In genomic region chrX:1928805-1929204, GRCh38 we compare ENCODE assay signal across 31 cellular contexts.
"Had no signal": no experiment of that assay in that cellular context is flagged by ENCODE, and none has a peak within 500 bp of the region (broad histone marks: within the 10 kb centered on the region; RNA-seq: fewer than 3 reads in every experiment).

No MANE protein-coding gene starts in this region.

- H3K4me1 Mint-ChIP-seq: activated CD4-positive, alpha-beta T cell treated with anti-CD3 and anti-CD28 coated beads, Interleukin-2, amount 10 ng/mL, durations not matched to agents 24 days and 14 days had no signal

- H3K27ac ChIP-seq: adrenal gland, body of pancreas, breast epithelium, PC-9, RWPE1, VCaP had no signal

- H2AFZ ChIP-seq: PC-9 had no signal

- H3K9me3 ChIP-seq: adrenal gland, body of pancreas, breast epithelium, MG63 had no signal

- H3K4me3 ChIP-seq: adrenal gland, body of pancreas, breast epithelium, MG63, PC-9 had no signal

- H3K9me3 Mint-ChIP-seq: activated CD4-positive, alpha-beta T cell treated with anti-CD3 and anti-CD28 coated beads, Interleukin-2, amount 10 ng/mL, durations not matched to agents 24 days and 14 days; activated naive CD4-positive, alpha-beta T cell treated with anti-CD3 and anti-CD28 coated beads for 36 hours; activated naive CD4-positive, alpha-beta T cell treated with anti-CD3 and anti-CD28 coated beads, Interleukin-2, amount 50 U/mL, for 72 hours; activated T-cell treated with anti-CD3 and anti-CD28 coated beads, Interleukin-2, amount 50 U/mL, for 4 hours; activated T-helper 1 cell treated with anti-CD3 and anti-CD28 coated beads, Interleukin-12 subunit alpha, Interleukin-12 subunit beta, Interleukin-2, Interleukin-4 antibody, amounts not matched to agents 30 ng/mL and 10 ng/mL and 1 ng/mL, durations not matched to agents 14 hours and 24 hours and 36 hours had no signal

- H3K4me2 ChIP-seq: PC-9 had no signal

- H3K27me3 ChIP-seq: body of pancreas, breast epithelium, MG63 had no signal

- H3K36me3 Mint-ChIP-seq: activated naive CD4-positive, alpha-beta T cell treated with anti-CD3 and anti-CD28 coated beads, Interleukin-2, amount 50 U/mL, for 72 hours had no signal

- DNase-seq: activated CD4-positive, alpha-beta T cell treated with anti-CD3 and anti-CD28 coated beads, Interleukin-2, amount 10 ng/mL, durations not matched to agents 24 days and 14 days; activated CD4-positive, alpha-beta T cell treated with anti-CD3 and anti-CD28 coated beads, Interleukin-2, amount 50 U/mL, for 48 hours; activated CD8-positive, alpha-beta memory T cell treated with anti-CD3 and anti-CD28 coated beads, Interleukin-2, amount 50 U/mL, for 4 hours; activated gamma-delta T cell treated with Interleukin-2 at 50 U/mL for 16 hours; activated naive CD4-positive, alpha-beta T cell treated with anti-CD3 and anti-CD28 coated beads for 36 hours; activated T-cell treated with anti-CD3 and anti-CD28 coated beads for 4 hours; activated T-cell treated with anti-CD3 and anti-CD28 coated beads, Interleukin-2, amount 50 U/mL, for 4 hours; body of pancreas; Kasumi-1; MG63; MV-4-11; NCI-H1092; NCI-H1436 treated with DMSO at 0.1 percent for 48 hours; NCI-H1694 treated with DMSO at 0.1 percent for 48 hours; NCI-H2029; NCI-H510A; NCI-H526; NCI-H748 treated with DMSO at 0.1 percent for 48 hours; NK-92 treated with Interleukin-12 subunit alpha and Interleukin-12 subunit beta, amount 100 ng/mL, for 24 hours; PC-9; SIG-M5; SW 1271; T-helper 1 cell; T-helper 2 cell; T-helper 9 cell had no signal

- H3K4me3 Mint-ChIP-seq: activated CD4-positive, alpha-beta T cell treated with anti-CD3 and anti-CD28 coated beads, Interleukin-2, amount 10 ng/mL, durations not matched to agents 24 days and 14 days; activated naive CD4-positive, alpha-beta T cell treated with anti-CD3 and anti-CD28 coated beads for 36 hours; activated T-cell treated with anti-CD3 and anti-CD28 coated beads, Interleukin-2, amount 50 U/mL, for 4 hours; activated T-helper 1 cell treated with anti-CD3 and anti-CD28 coated beads, Interleukin-12 subunit alpha, Interleukin-12 subunit beta, Interleukin-2, Interleukin-4 antibody, amounts not matched to agents 30 ng/mL and 10 ng/mL and 1 ng/mL, durations not matched to agents 14 hours and 24 hours and 36 hours had no signal

- H3K36me3 ChIP-seq: adrenal gland, breast epithelium, MG63 had no signal

- H3K27ac Mint-ChIP-seq: activated CD4-positive, alpha-beta T cell treated with anti-CD3 and anti-CD28 coated beads, Interleukin-2, amount 10 ng/mL, durations not matched to agents 24 days and 14 days; activated naive CD4-positive, alpha-beta T cell treated with anti-CD3 and anti-CD28 coated beads for 36 hours; activated T-helper 1 cell treated with anti-CD3 and anti-CD28 coated beads, Interleukin-12 subunit alpha, Interleukin-12 subunit beta, Interleukin-2, Interleukin-4 antibody, amounts not matched to agents 30 ng/mL and 10 ng/mL and 1 ng/mL, durations not matched to agents 14 hours and 24 hours and 36 hours had no signal

- H3K4me1 ChIP-seq: adrenal gland, body of pancreas, breast epithelium had no signal
